8 cellular contexts compared by ENCODE assay signal in genomic region chr11:1832181-1832988, GRCh38.
DNase-seq lines count a peak whose midpoint lies in the region; ATAC-seq and FAIRE-seq lines count a peak whose summit lies in the region.

No MANE protein-coding gene starts in this region.

- peak overlapping the region; percentile 49 for H3K4me3 ChIP-seq in iPS-18a (ENCODE audit: low read length)

- H3K4me3 Mint-ChIP-seq in T-helper 2 cell treated with Interferon-gamma antibody and Interleukin-4, amounts not matched to agents 5 μg/mL and 100 μg/mL, for 36 hours, result no peak overlapping the region

- peak; percentile 19 for DNase-seq in ACHN
- peak; percentile 82 for DNase-seq in GM19239 (ENCODE audit: insufficient read length, low spot score)
- DNase-seq in T-helper 2 cell treated with Interferon-gamma antibody and Interleukin-4, amounts not matched to agents 5 μg/mL and 100 μg/mL, for 36 hours (ENCODE audit: low spot score), result peak; percentile 51
- DNase-seq in astrocyte of the hippocampus (ENCODE audit: low read depth, low spot score), result peak; percentile 66
- peak; percentile 49 for DNase-seq in stimulated activated CD4-positive, alpha-beta T cell treated with anti-CD3 and anti-CD28 coated beads, Interleukin-1b, Interleukin-23, amount 100 ng/mL, for 48 hours
- DNase-seq in foreskin melanocyte, result no peak

- no peaks in the 10 kb centered on the region for H3K9me3 Mint-ChIP-seq in T-helper 2 cell treated with Interferon-gamma antibody and Interleukin-4, amounts not matched to agents 5 μg/mL and 100 μg/mL, for 36 hours

- in situ Hi-C loops in ACHN (cut with HindIII; ENCODE audit: low pct_ligation_motif_present, low pct_unique_long_range_greater_than_20kb, low sequenced_read_pairs), result no loop called here

- no peak for ATAC-seq in HG03571 (IDR thresholded peaks at IDR 0.05; ENCODE audit: unreplicated experiment)

- no peak overlapping the region for H3K27ac Mint-ChIP-seq in T-helper 2 cell treated with Interferon-gamma antibody and Interleukin-4, amounts not matched to agents 5 μg/mL and 100 μg/mL, for 36 hours

- FAIRE-seq in GM19239 (lab: Jason Lieb, UNC), result no peak

- no peaks in the 10 kb centered on the region for H3K9me3 ChIP-seq in iPS-18a (ENCODE audit: control insufficient read depth, low read depth, low read length)

- H3K36me3 Mint-ChIP-seq in T-helper 2 cell treated with Interferon-gamma antibody and Interleukin-4, amounts not matched to agents 5 μg/mL and 100 μg/mL, for 36 hours (ENCODE audit: low read depth), result no peaks in the 10 kb centered on the region

- no peaks in the 10 kb centered on the region for H3K36me3 ChIP-seq in iPS-18a (ENCODE audit: control insufficient read depth, low read depth, low read length)

- H3K4me1 ChIP-seq in iPS-18a (ENCODE audit: control insufficient read depth, low read depth, low read length), result no peaks in the 10 kb centered on the region

- no peaks in the 10 kb centered on the region for H3K27me3 Mint-ChIP-seq in T-helper 2 cell treated with Interferon-gamma antibody and Interleukin-4, amounts not matched to agents 5 μg/mL and 100 μg/mL, for 36 hours (ENCODE audit: low read depth)

- H3K9ac ChIP-seq in iPS-18a (ENCODE audit: low read length), result no peak overlapping the region

- H3K4me1 Mint-ChIP-seq in T-helper 2 cell treated with Interferon-gamma antibody and Interleukin-4, amounts not matched to agents 5 μg/mL and 100 μg/mL, for 36 hours (ENCODE audit: low read depth), result peaks cover 3% of the 10 kb centered on the region

- peaks cover 4% of the 10 kb centered on the region for H3K27me3 ChIP-seq in iPS-18a (ENCODE audit: control insufficient read depth, insufficient read depth, low read length)

- H3K27ac ChIP-seq in iPS-18a (ENCODE audit: low read length), result no peak overlapping the region
